In genomic region chr6:118967239-118967638, GRCh38 we compare ENCODE assay signal across 29 cellular contexts.
"Had no signal": no experiment of that assay in that cellular context is flagged by ENCODE, and none has a peak within 500 bp of the region (broad histone marks: within the 10 kb centered on the region; RNA-seq: fewer than 3 reads in every experiment).

No MANE protein-coding gene starts in this region.

- ATAC-seq: left cardiac atrium; left lobe of liver; left ventricle myocardium superior; lower lobe of right lung; naive thymus-derived CD8-positive, alpha-beta T cell; pancreas; right cardiac atrium; stimulated activated effector memory CD8-positive, alpha-beta T cell treated with anti-CD3 and anti-CD28 coated beads, Interleukin-12 subunit alpha, Interleukin-12 subunit beta, amount 100 ng/mL, for 72 hours; upper lobe of right lung had no signal

- H3K27me3 ChIP-seq: hepatocyte, pancreas, sigmoid colon, spleen, suprapubic skin, tibial artery, upper lobe of right lung had no signal

- H3K27ac ChIP-seq: hepatocyte, lower lobe of right lung, pancreas, prostate gland, sigmoid colon, spleen, suprapubic skin, thoracic aorta, tibial artery, upper lobe of right lung had no signal

- H3K36me3 Mint-ChIP-seq: stimulated activated effector memory CD8-positive, alpha-beta T cell treated with anti-CD3 and anti-CD28 coated beads, Interleukin-12 subunit alpha, Interleukin-12 subunit beta, amount 100 ng/mL, for 72 hours had no signal

- H3K4me3 Mint-ChIP-seq: naive thymus-derived CD8-positive, alpha-beta T cell; nephron; neural crest cell; stimulated activated effector memory CD8-positive, alpha-beta T cell treated with anti-CD3 and anti-CD28 coated beads, Interleukin-12 subunit alpha, Interleukin-12 subunit beta, amount 100 ng/mL, for 72 hours; stimulated activated naive CD8-positive, alpha-beta T cell treated with anti-CD3 and anti-CD28 coated beads, Interleukin-15, Interleukin-2, amounts not matched to agents 100 ng/mL and 50 ng/mL, for 24 hours had no signal

- H3K27me3 Mint-ChIP-seq: naive thymus-derived CD8-positive, alpha-beta T cell; stimulated activated naive CD8-positive, alpha-beta T cell treated with anti-CD3 and anti-CD28 coated beads, Interleukin-15, Interleukin-2, amounts not matched to agents 100 ng/mL and 50 ng/mL, for 24 hours had no signal

- H3K4me1 Mint-ChIP-seq: naive thymus-derived CD8-positive, alpha-beta T cell; nephron; neural crest cell; stimulated activated effector memory CD8-positive, alpha-beta T cell treated with anti-CD3 and anti-CD28 coated beads, Interleukin-12 subunit alpha, Interleukin-12 subunit beta, amount 100 ng/mL, for 72 hours had no signal

- H3K9me3 Mint-ChIP-seq: naive thymus-derived CD8-positive, alpha-beta T cell; nephron; neural crest cell; stimulated activated effector memory CD8-positive, alpha-beta T cell treated with anti-CD3 and anti-CD28 coated beads, Interleukin-12 subunit alpha, Interleukin-12 subunit beta, amount 100 ng/mL, for 72 hours; stimulated activated naive CD8-positive, alpha-beta T cell treated with anti-CD3 and anti-CD28 coated beads, Interleukin-15, Interleukin-2, amounts not matched to agents 100 ng/mL and 50 ng/mL, for 24 hours had no signal

- H3K9me3 ChIP-seq: lower lobe of right lung, pancreas, prostate gland, sigmoid colon, spleen, suprapubic skin, thoracic aorta, tibial artery, upper lobe of right lung had no signal

- H3K4me3 ChIP-seq: hepatocyte, lower lobe of right lung, pancreas, prostate gland, sigmoid colon, spleen, suprapubic skin, thoracic aorta, tibial artery, upper lobe of right lung had no signal

- H3K4me1 ChIP-seq: lower lobe of right lung, pancreas, prostate gland, sigmoid colon, spleen, suprapubic skin, tibial artery, upper lobe of right lung had no signal

- H3K27ac Mint-ChIP-seq: nephron; stimulated activated effector memory CD8-positive, alpha-beta T cell treated with anti-CD3 and anti-CD28 coated beads, Interleukin-12 subunit alpha, Interleukin-12 subunit beta, amount 100 ng/mL, for 72 hours; stimulated activated naive CD8-positive, alpha-beta T cell treated with anti-CD3 and anti-CD28 coated beads, Interleukin-15, Interleukin-2, amounts not matched to agents 100 ng/mL and 50 ng/mL, for 24 hours had no signal

- H3K36me3 ChIP-seq: lower lobe of right lung, pancreas, prostate gland, sigmoid colon, spleen, suprapubic skin, thoracic aorta, upper lobe of right lung had no signal

- DNase-seq: islet precursor cell; left cardiac atrium; left ventricle myocardium superior; lower lobe of right lung; mammary epithelial cell; mesenchymal stem cell; naive thymus-derived CD8-positive, alpha-beta T cell; nucleus accumbens; pancreas; posterior cingulate gyrus; retina; right cardiac atrium; sigmoid colon; small intestine; spleen; stimulated activated CD4-positive, alpha-beta T cell treated with anti-CD3 and anti-CD28 coated beads, Interleukin-4, amount 100 ng/mL, for 24 hours; stimulated activated naive CD4-positive, alpha-beta T cell; tibial artery; trophoblast cell; upper lobe of right lung had no signal
